13 cellular contexts compared by ENCODE assay signal in the genomic region with DNA sequence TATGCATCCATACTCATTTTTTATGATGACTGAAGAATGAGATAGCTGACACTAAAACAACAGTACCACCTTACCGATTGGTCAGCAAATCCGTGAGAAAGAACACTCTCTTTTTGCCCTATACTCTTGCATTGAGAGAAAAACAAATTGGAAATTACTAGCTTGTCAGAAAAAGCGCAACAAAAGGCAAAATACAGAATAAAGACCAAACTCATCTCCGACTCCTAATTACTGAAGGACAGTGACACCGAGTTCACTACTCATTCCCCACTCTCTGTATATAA. TPM values are rescaled to one million over a fixed set of nuclear protein-coding genes. Genes with fewer than 3 reads are reported as not detected.
DNase-seq lines count a peak whose midpoint lies in the region; ATAC-seq, FAIRE-seq and TF ChIP-seq lines count a peak whose summit lies in the region.
"Had no signal": no experiment of that assay in that cellular context is flagged by ENCODE, and none has a peak within 500 bp of the region (broad histone marks: within the 10 kb centered on the region; RNA-seq: fewer than 3 reads in every experiment).

No MANE protein-coding gene starts in this region.

- WGBS in transverse colon (ENCODE audit: low coverage in 1 of 2), 2 donors: 95 to 100% methylated on average over 4 to 5 of the region's 5 CpGs

- H3K4me3 Mint-ChIP-seq in activated naive CD4-positive, alpha-beta T cell treated with anti-CD3 and anti-CD28 coated beads, Interleukin-2, amount 50 U/mL, for 24 hours: peak overlapping the region; percentile 8
- no peak overlapping the region for H3K4me3 Mint-ChIP-seq in activated naive CD4-positive, alpha-beta T cell treated with anti-CD3 and anti-CD28 coated beads, Interleukin-2, amount 10 ng/mL, durations not matched to agents 7 days and 5 days
- H3K4me3 Mint-ChIP-seq in WTC11: peak overlapping the region; percentile 11; the same call in 1 of the 2 replicates
- no peak overlapping the region for H3K4me3 Mint-ChIP-seq in CD8-positive, alpha-beta T cell

- no peak for TF ChIP-seq POLR2A in transverse colon (IDR thresholded peaks at IDR 0.05)

- no peak for DNase-seq in activated naive CD4-positive, alpha-beta T cell treated with anti-CD3 and anti-CD28 coated beads, Interleukin-2, amount 10 ng/mL, durations not matched to agents 7 days and 5 days
- DNase-seq in WTC11 (ENCODE audit: low spot score) (no peak), kidney (no peak), transverse colon (no peak)
- DNase-seq in CD8-positive, alpha-beta T cell: no peak
- DNase-seq: NCI-H2081 treated with DMSO at 0.1 percent for 48 hours; NK-92 treated with Interleukin-12 subunit alpha and Interleukin-12 subunit beta, amount 100 ng/mL, for 24 hours; testis had no signal

- POLR2A ChIA-PET in WTC11 (lab: Charles Lee): interaction anchor here (0.7 kb wide), 1 partner anchor 439 kb away, joined by 3 read pairs; no protein-coding TSS in a partner anchor
- POLR2A ChIA-PET in CD8-positive, alpha-beta T cell (lab: Charles Lee): no interaction called here

- H3K9ac ChIP-seq in kidney (ENCODE audit: low read length in 2 of 2): no peak overlapping the region

- ATAC-seq in WTC11 (no peak), HG03097 (IDR thresholded peaks at IDR 0.05; ENCODE audit: low FRiP score, unreplicated experiment) (no peak), GM19463 (IDR thresholded peaks at IDR 0.05; ENCODE audit: unreplicated experiment) (no peak)
- no peak for ATAC-seq in CD8-positive, alpha-beta T cell

- CTCF ChIA-PET in activated naive CD4-positive, alpha-beta T cell treated with anti-CD3 and anti-CD28 coated beads, Interleukin-2, amount 10 ng/mL, durations not matched to agents 7 days and 5 days (lab: Charles Lee): interaction anchor here (1.4 to 3.0 kb wide), 2 partner anchors 17 to 23 kb away, joined by 3 to 14 read pairs; no protein-coding TSS in a partner anchor
- CTCF ChIA-PET in WTC11 (lab: Charles Lee): interaction anchor here (0.8 to 1.0 kb wide), 2 partner anchors 57 to 255 kb away, joined by 3 to 4 read pairs; no protein-coding TSS in a partner anchor
- CTCF ChIA-PET in CD8-positive, alpha-beta T cell (lab: Charles Lee): interaction anchor here (0.9 to 1.4 kb wide), 2 partner anchors 16 to 197 kb away, joined by 3 to 5 read pairs; a partner anchor contains a TSS

- H3K4me1 ChIP-seq in kidney (ENCODE audit: control insufficient read depth in 1 of 2, insufficient read depth in 1 of 2, low read depth in 1 of 2, low read length in 2 of 2): peaks cover 23 to 36% of the 10 kb centered on the region in 2 donors
- peaks cover 26 to 44% (median 34%) of the 10 kb centered on the region in 4 donors for H3K4me1 ChIP-seq in transverse colon
- H3K4me1 ChIP-seq in CD8-positive, alpha-beta T cell (ENCODE audit: insufficient read depth, low read length): peaks cover 14% of the 10 kb centered on the region

- intact Hi-C loops in kidney (cut with DNase I) (no loop called here), transverse colon (cut with DNase I; ENCODE audit: low total_unique reads) (no loop called here)
- intact Hi-C loops in CD8-positive, alpha-beta T cell (cut with DNase I, micrococcal nuclease): loop anchor here (5.0 to 10.0 kb wide), 4 partner anchors 60 to 1435 kb away; a partner anchor contains a TSS

- H3K36me3 Mint-ChIP-seq in activated naive CD4-positive, alpha-beta T cell treated with anti-CD3 and anti-CD28 coated beads, Interleukin-2, amount 50 U/mL, for 24 hours: peaks cover 4% of the 10 kb centered on the region
- H3K36me3 Mint-ChIP-seq in activated naive CD4-positive, alpha-beta T cell treated with anti-CD3 and anti-CD28 coated beads, Interleukin-2, amount 10 ng/mL, durations not matched to agents 7 days and 5 days: peaks cover 14% of the 10 kb centered on the region
- H3K36me3 Mint-ChIP-seq in WTC11: 0 out of 2 replicates have a peak, but pooled peaks cover 3% of the 10 kb centered on the region
- peaks cover 8% of the 10 kb centered on the region for H3K36me3 Mint-ChIP-seq in CD8-positive, alpha-beta T cell

- H3K9me3 ChIP-seq in kidney (ENCODE audit: control insufficient read depth in 1 of 2, low read length in 2 of 2) (no peaks in the 10 kb centered on the region), transverse colon (no peaks in the 10 kb centered on the region)
- H3K9me3 ChIP-seq in CD8-positive, alpha-beta T cell (ENCODE audit: low read length): no peaks in the 10 kb centered on the region
- H3K9me3 ChIP-seq: testis had no signal

- TF ChIP-seq EP300 in transverse colon (IDR thresholded peaks at IDR 0.05; ENCODE audit: low read depth): no peak

- H3K4me1 Mint-ChIP-seq in activated naive CD4-positive, alpha-beta T cell treated with anti-CD3 and anti-CD28 coated beads, Interleukin-2, amount 50 U/mL, for 24 hours: peaks cover 49% of the 10 kb centered on the region
- peaks cover 33% of the 10 kb centered on the region for H3K4me1 Mint-ChIP-seq in activated naive CD4-positive, alpha-beta T cell treated with anti-CD3 and anti-CD28 coated beads, Interleukin-2, amount 10 ng/mL, durations not matched to agents 7 days and 5 days
- peaks cover 25% of the 10 kb centered on the region for H3K4me1 Mint-ChIP-seq in WTC11
- H3K4me1 Mint-ChIP-seq in CD8-positive, alpha-beta T cell (ENCODE audit: low read depth): peaks cover 34% of the 10 kb centered on the region

- no peak overlapping the region for H3K27ac Mint-ChIP-seq in activated naive CD4-positive, alpha-beta T cell treated with anti-CD3 and anti-CD28 coated beads, Interleukin-2, amount 50 U/mL, for 24 hours
- H3K27ac Mint-ChIP-seq in activated naive CD4-positive, alpha-beta T cell treated with anti-CD3 and anti-CD28 coated beads, Interleukin-2, amount 10 ng/mL, durations not matched to agents 7 days and 5 days: no peak overlapping the region
- 0 out of 2 replicates have a peak overlapping the region, but pooled peaks have one; percentile 1 for H3K27ac Mint-ChIP-seq in WTC11
- no peak overlapping the region for H3K27ac Mint-ChIP-seq in CD8-positive, alpha-beta T cell

- no peak for FAIRE-seq in kidney (lab: Jason Lieb, UNC)
- FAIRE-seq: colon, TTC549 had no signal

- H3K4me3 ChIP-seq in kidney (ENCODE audit: low read length in 2 of 2) (peak overlapping the region; percentile 16 to 73), transverse colon (no peak overlapping the region)
- no peak overlapping the region for H3K4me3 ChIP-seq in CD8-positive, alpha-beta T cell (ENCODE audit: low read depth, low read length)
- H3K4me3 ChIP-seq: testis had no signal

- H3K27ac ChIP-seq in kidney (ENCODE audit: low read depth in 2 of 2, low read length in 2 of 2) (peak overlapping the region; percentile 8 to 29), transverse colon (peak overlapping the region; percentile 97 to 99 (median 98))
- no peak overlapping the region for H3K27ac ChIP-seq in CD8-positive, alpha-beta T cell (ENCODE audit: low read depth, low read length)

- no peaks in the 10 kb centered on the region for H3K9me3 Mint-ChIP-seq in activated naive CD4-positive, alpha-beta T cell treated with anti-CD3 and anti-CD28 coated beads, Interleukin-2, amount 50 U/mL, for 24 hours
- no peaks in the 10 kb centered on the region for H3K9me3 Mint-ChIP-seq in activated naive CD4-positive, alpha-beta T cell treated with anti-CD3 and anti-CD28 coated beads, Interleukin-2, amount 10 ng/mL, durations not matched to agents 7 days and 5 days
- no peaks in the 10 kb centered on the region for H3K9me3 Mint-ChIP-seq in WTC11
- no peaks in the 10 kb centered on the region for H3K9me3 Mint-ChIP-seq in CD8-positive, alpha-beta T cell

- in situ Hi-C loops in transverse colon (cut with MboI; ENCODE audit: low pct_ligation_motif_present in 1 of 4, low pct_unique_long_range_greater_than_20kb in 1 of 4, low sequenced_read_pairs in 3 of 4): no loop called here

- H3K27me3 Mint-ChIP-seq in activated naive CD4-positive, alpha-beta T cell treated with anti-CD3 and anti-CD28 coated beads, Interleukin-2, amount 50 U/mL, for 24 hours: no peaks in the 10 kb centered on the region
- H3K27me3 Mint-ChIP-seq in activated naive CD4-positive, alpha-beta T cell treated with anti-CD3 and anti-CD28 coated beads, Interleukin-2, amount 10 ng/mL, durations not matched to agents 7 days and 5 days: no peaks in the 10 kb centered on the region
- no peaks in the 10 kb centered on the region for H3K27me3 Mint-ChIP-seq in WTC11 (ENCODE audit: low read depth)
- H3K27me3 Mint-ChIP-seq in CD8-positive, alpha-beta T cell (ENCODE audit: low read depth): no peaks in the 10 kb centered on the region

- TF ChIP-seq CTCF in WTC11 (IDR thresholded peaks at IDR 0.05): no peak
- TF ChIP-seq CTCF in kidney (IDR thresholded peaks at IDR 0.05; ENCODE audit: borderline replicate concordance, extremely low read depth, insufficient read depth): no peak
- TF ChIP-seq CTCF in transverse colon (IDR thresholded peaks at IDR 0.05): no peak
- TF ChIP-seq CTCF in CD8-positive, alpha-beta T cell (IDR thresholded peaks at IDR 0.05): no peak

- H3K36me3 ChIP-seq in kidney (ENCODE audit: control insufficient read depth in 1 of 2, insufficient read depth in 2 of 2, low read length in 2 of 2) (no peaks in the 10 kb centered on the region), transverse colon (no peaks in the 10 kb centered on the region)
- H3K36me3 ChIP-seq in CD8-positive, alpha-beta T cell (ENCODE audit: insufficient read depth, low read length): no peaks in the 10 kb centered on the region

- H3K27me3 ChIP-seq in transverse colon: no peaks in the 10 kb centered on the region
- no peaks in the 10 kb centered on the region for H3K27me3 ChIP-seq in CD8-positive, alpha-beta T cell (ENCODE audit: insufficient read depth, low read length)
- H3K27me3 ChIP-seq: testis had no signal

TF ChIP-seq in WTC11, 78 proteins besides CTCF, POLR2A, EP300 and RAD21 (continues in another document):
- TF ChIP-seq RORB (CRISPR knock-in tag; IDR thresholded peaks at IDR 0.05) (no peak), SP1 (CRISPR knock-in tag; conservative IDR thresholded peaks at IDR 0.05) (no peak), SOX15 (CRISPR knock-in tag; IDR thresholded peaks at IDR 0.05) (no peak), ATF1 (CRISPR knock-in tag; IDR thresholded peaks at IDR 0.05) (no peak), ZNF263 (CRISPR knock-in tag; IDR thresholded peaks at IDR 0.05; ENCODE audit: low read depth) (no peak), NR2C2 (CRISPR knock-in tag; IDR thresholded peaks at IDR 0.05) (no peak), OVOL2 (CRISPR knock-in tag; IDR thresholded peaks at IDR 0.05; ENCODE audit: borderline replicate concordance) (no peak)
- TF ChIP-seq, protein P1, sequence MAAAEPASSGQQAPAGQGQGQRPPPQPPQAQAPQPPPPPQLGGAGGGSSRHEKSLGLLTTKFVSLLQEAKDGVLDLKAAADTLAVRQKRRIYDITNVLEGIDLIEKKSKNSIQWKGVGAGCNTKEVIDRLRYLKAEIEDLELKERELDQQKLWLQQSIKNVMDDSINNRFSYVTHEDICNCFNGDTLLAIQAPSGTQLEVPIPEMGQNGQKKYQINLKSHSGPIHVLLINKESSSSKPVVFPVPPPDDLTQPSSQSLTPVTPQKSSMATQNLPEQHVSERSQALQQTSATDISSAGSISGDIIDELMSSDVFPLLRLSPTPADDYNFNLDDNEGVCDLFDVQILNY (CRISPR knock-in tag; IDR thresholded peaks at IDR 0.05): no peak

RNA-seq across cellular contexts. Expression of a gene that starts 2.1 kb away (rescaled TPM):
- total RNA-seq in WTC11 (2021) (28.1 to 31.6 TPM (median 30.4 TPM) in 3 replicates), kidney (24.1 TPM), transverse colon (10 to 100 TPM; 25.7 to 58.7 (median 31.1) TPM)
- polyA plus RNA-seq in kidney (ENCODE audit: insufficient read depth, low read depth, low replicate concordance): 39.8 TPM
- total RNA-seq in CD8-positive, alpha-beta T cell: 1 to 10 TPM; 2.1 to 3.4 TPM

Comparison
In these comparisons a context has a peak if more than half of its experiments do, and no peak if none do; other contexts are left out.
1. H3K4me3 Mint-ChIP-seq: peak in activated naive CD4-positive, alpha-beta T cell treated with anti-CD3 and anti-CD28 coated beads, Interleukin-2, amount 50 U/mL, for 24 hours (single experiment) and WTC11 (single experiment); none in activated naive CD4-positive, alpha-beta T cell treated with anti-CD3 and anti-CD28 coated beads, Interleukin-2, amount 10 ng/mL, durations not matched to agents 7 days and 5 days (single experiment) and CD8-positive, alpha-beta T cell (single experiment).
2. H3K4me3 ChIP-seq: peak in kidney (2 of 2); none in transverse colon (0 of 4) and CD8-positive, alpha-beta T cell (single experiment).
3. intact Hi-C loops: an anchor here in CD8-positive, alpha-beta T cell (5.0 to 10.0 kb wide); none called in kidney and transverse colon.